ENCODE assay signal across 15 cellular contexts in genomic region chr2:32611366-32611765, GRCh38.
"Had no signal": no experiment of that assay in that cellular context is flagged by ENCODE, and none has a peak within 500 bp of the region (broad histone marks: within the 10 kb centered on the region; RNA-seq: fewer than 3 reads in every experiment).

No MANE protein-coding gene starts in this region.

- DNase-seq: activated CD4-positive, alpha-beta memory T cell treated with anti-CD3 and anti-CD28 coated beads, Interleukin-2, amount 10 ng/mL, durations not matched to agents 7 days and 5 days; activated CD4-positive, alpha-beta T cell treated with anti-CD3 and anti-CD28 coated beads for 36 hours; activated CD8-positive, alpha-beta memory T cell treated with anti-CD3 and anti-CD28 coated beads, Interleukin-2, amount 50 U/mL, for 48 hours; activated naive CD4-positive, alpha-beta T cell treated with Interleukin-2 at 50 U/mL for 16 hours; central memory CD4-positive, alpha-beta T cell; effector CD4-positive, alpha-beta T cell; right cardiac atrium; substantia nigra; T-cell; T1000; WERI-Rb-1 had no signal

- ATAC-seq: activated CD4-positive, alpha-beta T cell treated with anti-CD3 and anti-CD28 coated beads for 36 hours; right cardiac atrium; stimulated activated memory B cell treated with anti-CD40 and anti-IgM and Interleukin-4, amounts not matched to agents 10 μg/mL and 1 μg/mL and 100 μg/mL, for 72 hours; T-cell had no signal

- H3K4me1 ChIP-seq: parathyroid adenoma had no signal

- H3K4me3 ChIP-seq: coronary artery, SK-N-MC had no signal

- H3K27ac ChIP-seq: coronary artery, parathyroid adenoma, SK-N-MC, WERI-Rb-1 had no signal
